ENCODE assay signal across 9 cellular contexts in the genomic region with DNA sequence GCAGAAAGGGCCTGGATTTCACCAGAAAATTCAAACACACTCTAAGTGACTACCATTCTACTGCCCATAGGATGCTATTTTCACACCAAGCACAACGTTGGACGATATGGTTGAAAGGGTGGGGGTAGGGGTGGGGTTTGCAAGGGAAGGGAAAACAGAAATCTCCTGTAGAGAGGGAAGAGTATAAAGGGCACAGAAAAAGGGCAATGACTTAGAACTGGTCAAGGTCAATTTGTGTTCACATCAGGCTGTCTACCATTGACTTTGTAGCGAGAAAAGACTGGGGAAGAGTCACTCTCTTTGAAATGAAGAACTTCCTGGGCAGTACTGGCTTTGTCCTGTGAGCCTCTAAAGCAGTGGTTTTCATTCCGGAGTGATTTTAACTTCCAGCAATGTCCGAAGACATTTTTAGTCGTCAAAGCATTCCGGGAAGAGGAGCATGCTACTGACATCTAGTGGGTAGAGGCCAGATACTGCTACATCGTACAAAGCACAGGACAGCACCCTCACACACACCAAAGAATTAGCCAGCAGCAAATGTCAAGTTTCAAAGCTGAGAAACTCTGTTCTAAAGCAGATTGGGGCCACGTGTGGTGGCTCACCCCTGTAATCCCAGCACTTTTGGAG. TPM values are rescaled to one million over a fixed set of nuclear protein-coding genes. Genes with fewer than 3 reads are reported as not detected.
A peak's percentile ranks its signal among the peaks of the same experiment; 100 is the strongest.
DNase-seq lines count a peak whose midpoint lies in the region; ATAC-seq and TF ChIP-seq lines count a peak whose summit lies in the region.
"Had no signal": no experiment of that assay in that cellular context is flagged by ENCODE, and none has a peak within 500 bp of the region (broad histone marks: within the 10 kb centered on the region; RNA-seq: fewer than 3 reads in every experiment).

No MANE protein-coding gene starts in this region.

- no peaks in the 10 kb centered on the region for H3K27me3 Mint-ChIP-seq in activated T-helper 17 cell treated with anti-CD3 and anti-CD28 coated beads, Interleukin-2, amount 50 U/mL, for 72 hours

- H3K4me1 Mint-ChIP-seq in activated T-helper 17 cell treated with anti-CD3 and anti-CD28 coated beads, Interleukin-2, amount 50 U/mL, for 72 hours, result no peaks in the 10 kb centered on the region

- H3K27ac Mint-ChIP-seq in activated T-helper 17 cell treated with anti-CD3 and anti-CD28 coated beads, Interleukin-2, amount 50 U/mL, for 72 hours, result no peak overlapping the region
- H3K27ac Mint-ChIP-seq: dendritic cell treated with granulocyte-macrophage colony-stimulating factor and Interleukin-4, amounts not matched to agents 40 ng/mL and 50 ng/mL, for 4 days had no signal

- DNase-seq in GM06990 (ENCODE audit: extremely low read depth, insufficient read length) (no peak), LoVo (ENCODE audit: low spot score) (peak; percentile 4), choroid plexus epithelial cell (ENCODE audit: low read depth) (peak; percentile 71), non-pigmented ciliary epithelial cell (ENCODE audit: low read depth) (peak; percentile 19), HPDE6-E6E7 (ENCODE audit: extremely low spot score) (no peak)
- no peak for DNase-seq in stimulated activated CD8-positive, alpha-beta memory T cell treated with anti-CD3 and anti-CD28 coated beads, Interleukin-4, amount 100 ng/mL, for 48 hours
- DNase-seq: NCI-H187 treated with DMSO at 0.1 percent for 48 hours had no signal

- no peaks in the 10 kb centered on the region for H3K27me3 ChIP-seq in GM06990 (replicated peaks; ENCODE audit: control insufficient read depth, insufficient read depth, low read length)

- no peak overlapping the region for H3K4me3 Mint-ChIP-seq in activated T-helper 17 cell treated with anti-CD3 and anti-CD28 coated beads, Interleukin-2, amount 50 U/mL, for 72 hours
- H3K4me3 Mint-ChIP-seq: dendritic cell treated with granulocyte-macrophage colony-stimulating factor and Interleukin-4, amounts not matched to agents 40 ng/mL and 50 ng/mL, for 4 days had no signal

- TF ChIP-seq CTCF in GM06990 (IDR thresholded peaks at IDR 0.05; ENCODE audit: insufficient read depth, low read length, poor library complexity, severe bottlenecking) (peak; percentile 36), choroid plexus epithelial cell (conservative IDR thresholded peaks at IDR 0.05; ENCODE audit: low read depth, low read length) (peak; percentile 65)

- ATAC-seq in activated T-helper 17 cell treated with anti-CD3 and anti-CD28 coated beads, Interleukin-2, amount 50 U/mL, for 72 hours (replicated peaks), result no peak

- no peaks in the 10 kb centered on the region for H3K9me3 Mint-ChIP-seq in activated T-helper 17 cell treated with anti-CD3 and anti-CD28 coated beads, Interleukin-2, amount 50 U/mL, for 72 hours
- H3K9me3 Mint-ChIP-seq: dendritic cell treated with granulocyte-macrophage colony-stimulating factor and Interleukin-4, amounts not matched to agents 40 ng/mL and 50 ng/mL, for 4 days had no signal

- no peaks in the 10 kb centered on the region for H3K36me3 Mint-ChIP-seq in activated T-helper 17 cell treated with anti-CD3 and anti-CD28 coated beads, Interleukin-2, amount 50 U/mL, for 72 hours (ENCODE audit: low read depth)

- H3K36me3 ChIP-seq in GM06990 (ENCODE audit: control insufficient read depth, insufficient read depth, low read length), result no peaks in the 10 kb centered on the region

- no peak overlapping the region for H3K4me3 ChIP-seq in GM06990 (replicated peaks; ENCODE audit: low read depth, low read length)
- no peak overlapping the region for H3K4me3 ChIP-seq in choroid plexus epithelial cell (ENCODE audit: low read depth, low read length)

RNA-seq across cellular contexts. Expression of a gene that starts 48.4 kb away (rescaled TPM):
- not detected for total RNA-seq in activated T-helper 17 cell treated with anti-CD3 and anti-CD28 coated beads, Interleukin-2, amount 50 U/mL, for 72 hours

Comparison
In these comparisons a context has a peak if more than half of its experiments do, and no peak if none do; other contexts are left out.
1. DNase-seq: peak in LoVo (single experiment), choroid plexus epithelial cell (single experiment) and non-pigmented ciliary epithelial cell (single experiment); none in GM06990 (single experiment), stimulated activated CD8-positive, alpha-beta memory T cell treated with anti-CD3 and anti-CD28 coated beads, Interleukin-4, amount 100 ng/mL, for 48 hours (single experiment) and HPDE6-E6E7 (single experiment).